In the genomic region with DNA sequence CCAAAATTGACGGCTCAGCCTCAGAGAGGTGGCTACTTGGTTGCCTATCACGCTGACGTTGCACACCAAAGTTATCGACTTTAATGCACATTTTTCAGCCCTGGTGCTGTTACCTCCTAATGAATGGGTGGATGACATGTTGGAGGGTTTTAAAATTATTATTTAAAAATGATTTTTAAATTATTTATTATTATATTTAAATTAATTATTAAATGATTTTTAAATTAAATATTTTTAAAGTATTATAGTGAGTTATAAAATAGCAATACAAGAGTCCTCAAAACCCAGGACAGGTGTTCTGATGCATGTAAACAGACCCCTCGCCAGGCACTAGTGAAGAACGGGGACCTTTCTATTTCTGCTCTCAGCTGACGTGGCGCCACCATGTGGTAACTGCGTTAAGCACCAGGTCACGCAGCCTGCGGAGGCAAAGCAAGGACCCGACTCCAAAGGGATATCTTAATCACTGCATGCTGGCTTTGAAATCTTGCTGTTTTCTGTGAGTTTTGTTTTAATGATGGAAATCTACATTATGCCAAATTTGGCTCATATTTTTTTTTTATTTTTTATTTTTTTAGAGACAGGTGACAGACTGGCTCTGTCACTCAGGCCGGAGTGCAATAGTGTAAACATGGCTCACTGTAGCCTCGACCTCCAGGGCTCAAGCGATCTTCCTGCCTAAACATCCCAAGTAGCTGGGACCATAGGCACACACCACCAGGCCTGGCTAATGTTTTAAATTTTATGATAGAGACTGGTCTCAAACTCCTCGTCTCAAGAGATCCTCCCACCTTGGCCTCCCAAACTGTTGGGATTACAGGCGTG, we compare ENCODE assay signal across 9 cellular contexts. TPM values are rescaled to one million over a fixed set of nuclear protein-coding genes. Genes with fewer than 3 reads are reported as not detected.
DNase-seq lines count a peak whose midpoint lies in the region; ATAC-seq, FAIRE-seq and TF ChIP-seq lines count a peak whose summit lies in the region.
"Had no signal": no experiment of that assay in that cellular context is flagged by ENCODE, and none has a peak within 500 bp of the region (broad histone marks: within the 10 kb centered on the region; RNA-seq: fewer than 3 reads in every experiment).

No MANE protein-coding gene starts in this region.

- H3K36me3 ChIP-seq in astrocyte (ENCODE audit: insufficient read depth, low read length), result no peaks in the 10 kb centered on the region

- FAIRE-seq in astrocyte (lab: Jason Lieb, UNC), result no peak

- H3K9me3 ChIP-seq in astrocyte (ENCODE audit: insufficient read depth, low read depth, low read length), result no peaks in the 10 kb centered on the region

- H3K36me3 Mint-ChIP-seq in astrocyte (ENCODE audit: low read depth, unreplicated experiment), result peaks cover 4% of the 10 kb centered on the region

- H3K79me2 ChIP-seq in astrocyte (ENCODE audit: insufficient read depth, low read length), result no peaks in the 10 kb centered on the region

- H3K27me3 Mint-ChIP-seq in astrocyte (ENCODE audit: low read depth, unreplicated experiment), result no peaks in the 10 kb centered on the region
- H3K27me3 Mint-ChIP-seq: activated naive CD4-positive, alpha-beta T cell treated with anti-CD3 and anti-CD28 coated beads, Interleukin-2, amount 50 U/mL, for 24 hours had no signal

- H3K4me1 Mint-ChIP-seq in astrocyte (ENCODE audit: low read depth, unreplicated experiment), result no peaks in the 10 kb centered on the region
- H3K4me1 Mint-ChIP-seq: activated naive CD4-positive, alpha-beta T cell treated with anti-CD3 and anti-CD28 coated beads, Interleukin-2, amount 50 U/mL, for 24 hours had no signal

- no peak overlapping the region for H3K4me2 ChIP-seq in astrocyte (ENCODE audit: low read length)

- no peaks in the 10 kb centered on the region for H4K20me1 ChIP-seq in astrocyte (ENCODE audit: insufficient read depth, low read length)

- H3K9ac ChIP-seq in astrocyte (ENCODE audit: low read length), result no peak overlapping the region

- no peak overlapping the region for H3K27ac Mint-ChIP-seq in astrocyte (ENCODE audit: unreplicated experiment)
- H3K27ac Mint-ChIP-seq: activated naive CD4-positive, alpha-beta T cell treated with anti-CD3 and anti-CD28 coated beads, Interleukin-2, amount 50 U/mL, for 24 hours had no signal

- H3K27ac ChIP-seq in astrocyte (ENCODE audit: low read depth, low read length), result no peak overlapping the region

- TF ChIP-seq CTCF in astrocyte (IDR thresholded peaks at IDR 0.05; ENCODE audit: insufficient read depth, low read depth, low read length), result peak; percentile 71

- no peaks in the 10 kb centered on the region for H3K27me3 ChIP-seq in astrocyte (ENCODE audit: insufficient read depth, low read length)

- H3K4me3 Mint-ChIP-seq in astrocyte (ENCODE audit: unreplicated experiment), result no peak overlapping the region
- H3K4me3 Mint-ChIP-seq: activated naive CD4-positive, alpha-beta T cell treated with anti-CD3 and anti-CD28 coated beads, Interleukin-2, amount 50 U/mL, for 24 hours had no signal

- peak; percentile 82 for DNase-seq in GM03348 (ENCODE audit: low spot score)
- peak; percentile 68 for DNase-seq in NCI-H1092 treated with DMSO at 0.1 percent for 48 hours (lab: John Stamatoyannopoulos, UW)
- peak; percentile 54 for DNase-seq in SKM-1 treated with dmso at 0.1 percent for 144 hours (lab: John Stamatoyannopoulos, UW; ENCODE audit: unreplicated experiment)
- DNase-seq in astrocyte (ENCODE audit: low read depth), result peak; percentile 22
- DNase-seq in iPS-NIHi11 (ENCODE audit: low spot score), result peak; percentile 90
- DNase-seq in stimulated activated CD4-positive, alpha-beta T cell treated with anti-CD3 and anti-CD28 coated beads, Interleukin-1b, Interleukin-23, amount 100 ng/mL, for 48 hours, result peak; percentile 60

- ATAC-seq in HG02610 (IDR thresholded peaks at IDR 0.05; ENCODE audit: unreplicated experiment), result no peak
- ATAC-seq in HG03442 (IDR thresholded peaks at IDR 0.05; ENCODE audit: unreplicated experiment), result no peak

- no peaks in the 10 kb centered on the region for H3K9me3 Mint-ChIP-seq in astrocyte (ENCODE audit: unreplicated experiment)
- H3K9me3 Mint-ChIP-seq: activated naive CD4-positive, alpha-beta T cell treated with anti-CD3 and anti-CD28 coated beads, Interleukin-2, amount 50 U/mL, for 24 hours had no signal

- H2AFZ ChIP-seq in astrocyte (ENCODE audit: low read depth, low read length), result no peak overlapping the region

- no peaks in the 10 kb centered on the region for H3K4me1 ChIP-seq in astrocyte (ENCODE audit: insufficient read depth, low read length)

- H3K4me3 ChIP-seq in astrocyte (ENCODE audit: insufficient read depth, low read depth, low read length), result no peak overlapping the region

RNA-seq across cellular contexts. Expression of gene CASP9, which starts 22.6 kb away (rescaled TPM):
- total RNA-seq in astrocyte, result 7.3 and 8.5 TPM in 2 replicates

RNA-seq across cellular contexts. Expression of gene DNAJC16, which starts 25.2 kb away (rescaled TPM):
- total RNA-seq in astrocyte, result 19.6 and 20.7 TPM in 2 replicates

RNA-seq across cellular contexts. Expression of gene CELA2B, which starts 25.5 kb away (rescaled TPM):
- total RNA-seq in astrocyte, result not detected in 2 replicates

RNA-seq across cellular contexts. Expression of gene CELA2A, which starts 44.9 kb away (rescaled TPM):
- total RNA-seq in astrocyte, result not detected in 2 replicates

Comparison
In these comparisons a context has a peak if more than half of its experiments do, and no peak if none do; other contexts are left out.
1. DNase-seq: peak in every context shown above with its lines; median percentile 90 in iPS-NIHi11; 82 in GM03348; 68 in NCI-H1092 treated with DMSO at 0.1 percent for 48 hours; 60 in stimulated activated CD4-positive, alpha-beta T cell treated with anti-CD3 and anti-CD28 coated beads, Interleukin-1b, Interleukin-23, amount 100 ng/mL, for 48 hours; 54 in SKM-1 treated with dmso at 0.1 percent for 144 hours; 22 in astrocyte.